16 cellular contexts compared by ENCODE assay signal in the genomic region with DNA sequence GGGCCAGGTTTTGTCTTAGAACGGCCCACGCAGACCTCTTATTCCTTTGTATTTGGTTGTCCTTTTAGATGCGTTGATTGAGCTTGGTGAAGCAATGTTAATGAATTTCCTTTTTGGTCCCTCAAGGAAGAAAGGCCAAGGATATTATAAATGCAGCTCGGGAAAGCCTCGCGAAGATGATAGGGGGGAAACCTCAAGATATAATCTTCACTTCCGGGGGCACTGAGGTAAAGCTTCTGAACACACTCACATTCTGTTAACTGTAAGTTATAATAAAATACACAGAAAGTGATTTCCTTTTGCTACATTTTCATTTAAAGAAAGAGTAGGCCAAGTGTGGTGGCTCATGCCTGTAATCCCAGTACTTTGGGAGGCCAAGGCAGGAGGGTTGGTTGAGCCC. TPM values are rescaled to one million over a fixed set of nuclear protein-coding genes. Genes with fewer than 3 reads are reported as not detected.
DNase-seq lines count a peak whose midpoint lies in the region; ATAC-seq and TF ChIP-seq lines count a peak whose summit lies in the region.
"Had no signal": no experiment of that assay in that cellular context is flagged by ENCODE, and none has a peak within 500 bp of the region (broad histone marks: within the 10 kb centered on the region; RNA-seq: fewer than 3 reads in every experiment).

No MANE protein-coding gene starts in this region.

- H3K79me2 ChIP-seq in GM23338 (replicated peaks; ENCODE audit: insufficient read depth) = peaks cover 87% of the 10 kb centered on the region

- CTCF ChIA-PET in activated CD8-positive, alpha-beta T cell treated with anti-CD3 and anti-CD28 coated beads, Interleukin-2, amount 10 ng/mL, durations not matched to agents 7 days and 5 days (lab: Charles Lee) = interaction anchor here (0.9 to 2.9 kb wide), 3 partner anchors 12 to 210 kb away, joined by 3 to 9 read pairs (median 3); no protein-coding TSS in a partner anchor

- H3K27me3 Mint-ChIP-seq in activated T-cell treated with anti-CD3 and anti-CD28 coated beads, Interleukin-2, amount 50 U/mL, for 72 hours (ENCODE audit: low read depth) = no peaks in the 10 kb centered on the region
- peaks cover 4% of the 10 kb centered on the region for H3K27me3 Mint-ChIP-seq in GM23338 (ENCODE audit: insufficient read depth, low read depth, poor library complexity)
- H3K27me3 Mint-ChIP-seq in activated CD8-positive, alpha-beta T cell treated with anti-CD3 and anti-CD28 coated beads, Interleukin-2, amount 10 ng/mL, durations not matched to agents 7 days and 5 days (ENCODE audit: low read depth) = no peaks in the 10 kb centered on the region
- H3K27me3 Mint-ChIP-seq: CD4-positive, CD25-positive, alpha-beta regulatory T cell had no signal

- no peak for DNase-seq in activated T-cell treated with anti-CD3 and anti-CD28 coated beads, Interleukin-2, amount 50 U/mL, for 72 hours
- no peak for DNase-seq in activated T-cell treated with anti-CD3 and anti-CD28 coated beads, Interleukin-2, amount 50 U/mL, for 1 hour
- DNase-seq in GM23338 (ENCODE audit: low spot score) = no peak
- DNase-seq in activated CD8-positive, alpha-beta T cell treated with anti-CD3 and anti-CD28 coated beads, Interleukin-2, amount 10 ng/mL, durations not matched to agents 7 days and 5 days = no peak
- DNase-seq in stimulated activated effector memory CD8-positive, alpha-beta T cell treated with anti-CD3 and anti-CD28 coated beads, Interleukin-12 subunit alpha, Interleukin-12 subunit beta, amount 100 ng/mL, for 72 hours (ENCODE audit: low spot score in 2 of 2) = no peak
- DNase-seq in WERI-Rb-1 = no peak
- no peak for DNase-seq in left lobe of liver (ENCODE audit: low spot score)
- DNase-seq: ACHN; CD4-positive, CD25-positive, alpha-beta regulatory T cell; NCI-H1092; NCI-H1694; NCI-H2107; NCI-H345 had no signal

- no peak for ATAC-seq in activated T-cell treated with anti-CD3 and anti-CD28 coated beads, Interleukin-2, amount 50 U/mL, for 72 hours (replicated peaks in 1 of 2)
- ATAC-seq in GM23338 = no peak
- no peak for ATAC-seq in activated CD8-positive, alpha-beta T cell treated with anti-CD3 and anti-CD28 coated beads, Interleukin-2, amount 10 ng/mL, durations not matched to agents 7 days and 5 days
- ATAC-seq in stimulated activated effector memory CD8-positive, alpha-beta T cell treated with anti-CD3 and anti-CD28 coated beads, Interleukin-12 subunit alpha, Interleukin-12 subunit beta, amount 100 ng/mL, for 72 hours = no peak
- no peak for ATAC-seq in left lobe of liver
- ATAC-seq: K562 had no signal

- H3K4me1 ChIP-seq in GM23338 (ENCODE audit: insufficient read depth) = peaks cover under 1% of the 10 kb centered on the region; the same call in 1 of the 2 replicates

- no peaks in the 10 kb centered on the region for H3K9me2 ChIP-seq in GM23338 (ENCODE audit: insufficient read depth)

- H3K9me3 Mint-ChIP-seq in activated T-cell treated with anti-CD3 and anti-CD28 coated beads, Interleukin-2, amount 50 U/mL, for 72 hours = peaks cover 5 to 9% of the 10 kb centered on the region in 2 donors
- no peaks in the 10 kb centered on the region for H3K9me3 Mint-ChIP-seq in GM23338
- H3K9me3 Mint-ChIP-seq in activated CD8-positive, alpha-beta T cell treated with anti-CD3 and anti-CD28 coated beads, Interleukin-2, amount 10 ng/mL, durations not matched to agents 7 days and 5 days (ENCODE audit: insufficient read depth) = peaks cover 17% of the 10 kb centered on the region
- peaks cover 4% of the 10 kb centered on the region for H3K9me3 Mint-ChIP-seq in stimulated activated effector memory CD8-positive, alpha-beta T cell treated with anti-CD3 and anti-CD28 coated beads, Interleukin-12 subunit alpha, Interleukin-12 subunit beta, amount 100 ng/mL, for 72 hours

- no peak overlapping the region for H2AFZ ChIP-seq in GM23338

- H4K20me1 ChIP-seq in GM23338 (replicated peaks; ENCODE audit: insufficient read depth) = peaks cover 36% of the 10 kb centered on the region

- H3K4me3 ChIP-seq in GM23338 (no peak overlapping the region), WERI-Rb-1 (ENCODE audit: low read depth, low read length) (no peak overlapping the region)
- H3K4me3 ChIP-seq: K562 had no signal

- H3K4me2 ChIP-seq in GM23338 = no peak overlapping the region

- peaks cover 65% of the 10 kb centered on the region for H3K4me1 Mint-ChIP-seq in activated T-cell treated with anti-CD3 and anti-CD28 coated beads, Interleukin-2, amount 50 U/mL, for 72 hours (ENCODE audit: low read depth)
- H3K4me1 Mint-ChIP-seq in GM23338 = peaks cover 7% of the 10 kb centered on the region
- peaks cover 64% of the 10 kb centered on the region for H3K4me1 Mint-ChIP-seq in activated CD8-positive, alpha-beta T cell treated with anti-CD3 and anti-CD28 coated beads, Interleukin-2, amount 10 ng/mL, durations not matched to agents 7 days and 5 days (ENCODE audit: low read depth)
- H3K4me1 Mint-ChIP-seq in stimulated activated effector memory CD8-positive, alpha-beta T cell treated with anti-CD3 and anti-CD28 coated beads, Interleukin-12 subunit alpha, Interleukin-12 subunit beta, amount 100 ng/mL, for 72 hours = peaks cover 40% of the 10 kb centered on the region

- TF ChIP-seq CTCF in GM23338 (conservative IDR thresholded peaks at IDR 0.05; ENCODE audit: low read depth in 2 of 2) (no peak), WERI-Rb-1 (IDR thresholded peaks at IDR 0.05; ENCODE audit: low read depth, low read length) (no peak)

- peak overlapping the region; percentile 27 to 67 for H3K4me3 Mint-ChIP-seq in activated T-cell treated with anti-CD3 and anti-CD28 coated beads, Interleukin-2, amount 50 U/mL, for 72 hours
- H3K4me3 Mint-ChIP-seq in GM23338 = no peak overlapping the region
- H3K4me3 Mint-ChIP-seq in activated CD8-positive, alpha-beta T cell treated with anti-CD3 and anti-CD28 coated beads, Interleukin-2, amount 10 ng/mL, durations not matched to agents 7 days and 5 days = peak overlapping the region; percentile 45
- peak overlapping the region; percentile 21 for H3K4me3 Mint-ChIP-seq in stimulated activated effector memory CD8-positive, alpha-beta T cell treated with anti-CD3 and anti-CD28 coated beads, Interleukin-12 subunit alpha, Interleukin-12 subunit beta, amount 100 ng/mL, for 72 hours

- 0 out of 2 replicates have a peak, but pooled peaks cover 4% of the 10 kb centered on the region for H3F3A ChIP-seq in GM23338 (replicated peaks; ENCODE audit: low read depth)

- POLR2A ChIA-PET in activated CD8-positive, alpha-beta T cell treated with anti-CD3 and anti-CD28 coated beads, Interleukin-2, amount 10 ng/mL, durations not matched to agents 7 days and 5 days (lab: Charles Lee) = no interaction called here

- H3K27me3 ChIP-seq in GM23338 (ENCODE audit: insufficient read depth) (no peaks in the 10 kb centered on the region), WERI-Rb-1 (ENCODE audit: insufficient read depth, low read depth, severe bottlenecking) (no peaks in the 10 kb centered on the region)

- no peak overlapping the region for H3K27ac Mint-ChIP-seq in activated T-cell treated with anti-CD3 and anti-CD28 coated beads, Interleukin-2, amount 50 U/mL, for 72 hours
- no peak overlapping the region for H3K27ac Mint-ChIP-seq in GM23338
- H3K27ac Mint-ChIP-seq in activated CD8-positive, alpha-beta T cell treated with anti-CD3 and anti-CD28 coated beads, Interleukin-2, amount 10 ng/mL, durations not matched to agents 7 days and 5 days = peak overlapping the region; percentile 80
- H3K27ac Mint-ChIP-seq in stimulated activated effector memory CD8-positive, alpha-beta T cell treated with anti-CD3 and anti-CD28 coated beads, Interleukin-12 subunit alpha, Interleukin-12 subunit beta, amount 100 ng/mL, for 72 hours = peak overlapping the region; percentile 79
- H3K27ac Mint-ChIP-seq: CD4-positive, CD25-positive, alpha-beta regulatory T cell had no signal

- H3K36me3 Mint-ChIP-seq in activated T-cell treated with anti-CD3 and anti-CD28 coated beads, Interleukin-2, amount 50 U/mL, for 72 hours (ENCODE audit: insufficient read depth in 2 of 2) = peaks cover 28 to 60% of the 10 kb centered on the region in 2 donors
- H3K36me3 Mint-ChIP-seq in GM23338 (ENCODE audit: low read depth) = peaks cover 91% of the 10 kb centered on the region
- peaks cover 74% of the 10 kb centered on the region for H3K36me3 Mint-ChIP-seq in activated CD8-positive, alpha-beta T cell treated with anti-CD3 and anti-CD28 coated beads, Interleukin-2, amount 10 ng/mL, durations not matched to agents 7 days and 5 days (ENCODE audit: low read depth)
- peaks cover 98% of the 10 kb centered on the region for H3K36me3 Mint-ChIP-seq in stimulated activated effector memory CD8-positive, alpha-beta T cell treated with anti-CD3 and anti-CD28 coated beads, Interleukin-12 subunit alpha, Interleukin-12 subunit beta, amount 100 ng/mL, for 72 hours

- H3K27ac ChIP-seq in GM23338 (ENCODE audit: low read depth) = 0 out of 2 replicates have a peak overlapping the region, but pooled peaks have one; percentile 14
- no peak overlapping the region for H3K27ac ChIP-seq in WERI-Rb-1
- H3K27ac ChIP-seq: HL-60 had no signal

- H3K36me3 ChIP-seq in GM23338 (ENCODE audit: insufficient read depth) = peaks cover 48% of the 10 kb centered on the region
- H3K36me3 ChIP-seq in WERI-Rb-1 = peaks cover 61% of the 10 kb centered on the region

- no peaks in the 10 kb centered on the region for H3K9me3 ChIP-seq in WERI-Rb-1 (ENCODE audit: severe bottlenecking)

TF ChIP-seq in GM23338, 12 proteins besides CTCF, POLR2A, EP300 and RAD21 (continues in another document):
- no peak for TF ChIP-seq EZH2phosphoT487 (IDR thresholded peaks at IDR 0.05; ENCODE audit: unreplicated experiment)

RNA-seq across cellular contexts. Expression of a gene that starts 7.1 kb away (rescaled TPM):
- 10 to 100 TPM; 36.3 to 38.2 TPM for total RNA-seq in activated T-cell treated with anti-CD3 and anti-CD28 coated beads, Interleukin-2, amount 50 U/mL, for 72 hours
- 68.9 and 80.3 TPM in 2 replicates for total RNA-seq in GM23338 (2014; rRNA removed; shearing (Covaris generic))
- 57.2 and 61.1 TPM in 2 replicates for polyA plus RNA-seq in GM23338 (2016; fragmentation: Nextera tagmentation; extraction: Ambion mirVana)
- total RNA-seq in activated CD8-positive, alpha-beta T cell treated with anti-CD3 and anti-CD28 coated beads, Interleukin-2, amount 10 ng/mL, durations not matched to agents 7 days and 5 days = 10 to 100 TPM; 34.1 to 40.4 TPM
- total RNA-seq in left lobe of liver = 40.6 TPM

RNA-seq across cellular contexts. Expression of a gene that starts 32.2 kb away (rescaled TPM):
- total RNA-seq in activated T-cell treated with anti-CD3 and anti-CD28 coated beads, Interleukin-2, amount 50 U/mL, for 72 hours = under 1 TPM; 0.07 to 0.19 TPM
- total RNA-seq in GM23338 (2014; rRNA removed; shearing (Covaris generic)) = 3.1 and 4.3 TPM in 2 replicates
- 0.44 and 0.71 TPM in 2 replicates for polyA plus RNA-seq in GM23338 (2016; fragmentation: Nextera tagmentation; extraction: Ambion mirVana)
- total RNA-seq in activated CD8-positive, alpha-beta T cell treated with anti-CD3 and anti-CD28 coated beads, Interleukin-2, amount 10 ng/mL, durations not matched to agents 7 days and 5 days = under 1 TPM; 0.10 to 0.13 TPM
- 1.7 TPM for total RNA-seq in left lobe of liver
- total RNA-seq: CD4-positive, CD25-positive, alpha-beta regulatory T cell; M059J had no signal
- polyA plus RNA-seq: CD4-positive, CD25-positive, alpha-beta regulatory T cell had no signal

Comparison
In these comparisons a context has a peak if more than half of its experiments do, and no peak if none do; other contexts are left out.
1. H3K27ac Mint-ChIP-seq: peak in activated CD8-positive, alpha-beta T cell treated with anti-CD3 and anti-CD28 coated beads, Interleukin-2, amount 10 ng/mL, durations not matched to agents 7 days and 5 days (single experiment) and stimulated activated effector memory CD8-positive, alpha-beta T cell treated with anti-CD3 and anti-CD28 coated beads, Interleukin-12 subunit alpha, Interleukin-12 subunit beta, amount 100 ng/mL, for 72 hours (single experiment); none in activated T-cell treated with anti-CD3 and anti-CD28 coated beads, Interleukin-2, amount 50 U/mL, for 72 hours (single experiment) and GM23338 (single experiment).